In the genomic region with DNA sequence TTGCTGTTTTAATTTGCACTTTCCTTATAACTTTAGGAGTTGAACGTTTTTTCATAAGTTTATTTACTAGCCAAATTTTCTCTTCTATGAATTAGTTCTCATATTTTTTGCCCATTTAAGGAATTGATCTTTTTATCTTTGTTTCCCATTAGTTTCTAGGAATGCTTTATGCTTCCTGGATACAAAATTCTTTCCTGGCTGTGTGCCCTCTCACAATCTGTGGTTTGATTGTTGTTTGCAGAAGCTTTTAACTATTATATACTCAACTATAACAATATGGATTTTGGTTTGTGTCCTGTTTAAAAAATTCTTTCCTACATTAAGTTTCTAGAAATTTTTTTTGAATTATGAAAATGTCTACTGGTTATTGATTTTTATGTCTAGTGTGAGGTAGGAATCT, we compare ENCODE assay signal across 15 cellular contexts.
DNase-seq lines count a peak whose midpoint lies in the region; ATAC-seq and TF ChIP-seq lines count a peak whose summit lies in the region.
"Had no signal": no experiment of that assay in that cellular context is flagged by ENCODE, and none has a peak within 500 bp of the region (broad histone marks: within the 10 kb centered on the region; RNA-seq: fewer than 3 reads in every experiment).

No MANE protein-coding gene starts in this region.

- peaks cover 29% of the 10 kb centered on the region for H3K4me1 ChIP-seq in PC-3 (ENCODE audit: insufficient read depth, low read length)
- H3K4me1 ChIP-seq: A549, BE2C, HAP-1 had no signal

- peak; percentile 28 for ATAC-seq in PC-3
- ATAC-seq in GM18519 (IDR thresholded peaks at IDR 0.05; ENCODE audit: low FRiP score, unreplicated experiment), result no peak
- ATAC-seq: A549 had no signal

- CTCF ChIA-PET in PC-3 (lab: Charles Lee), result no interaction called here

- H3K9me2 ChIP-seq in PC-3 (replicated peaks; ENCODE audit: low read length), result no peaks in the 10 kb centered on the region

- DNase-seq in PC-3 (peak; percentile 47), dermis blood vessel endothelial cell (peak; percentile 87), fibroblast of the aortic adventitia (ENCODE audit: low read depth) (peak; percentile 39), pulmonary artery endothelial cell (ENCODE audit: low read depth, low spot score) (peak; percentile 26), NCI-H1436 (lab: John Stamatoyannopoulos, UW) (no peak), NCI-H2171 (lab: John Stamatoyannopoulos, UW) (no peak)
- DNase-seq: BE2C; CD4-positive, alpha-beta memory T cell; DMS153; DMS79 treated with DMSO at 0.1 percent for 48 hours had no signal

- no peak overlapping the region for H3K9ac ChIP-seq in PC-3 (ENCODE audit: low read length)

- no peaks in the 10 kb centered on the region for H3K9me3 ChIP-seq in PC-3 (ENCODE audit: low read length)
- H3K9me3 ChIP-seq: BE2C, HAP-1 had no signal

- H3F3A ChIP-seq in PC-3 (ENCODE audit: low read length, unreplicated experiment), result no peaks in the 10 kb centered on the region

- no TSS peak for BruUV-seq in PC-3 (replicated peaks; lab: Mats Ljungman, UMichigan)

- H3K4me2 ChIP-seq in PC-3 (ENCODE audit: low read length), result no peak overlapping the region
- H3K4me2 ChIP-seq: A549 had no signal

- no peaks in the 10 kb centered on the region for H3K36me3 ChIP-seq in PC-3 (ENCODE audit: low read depth, low read length)
- H3K36me3 ChIP-seq: BE2C, HAP-1 had no signal

- POLR2A ChIA-PET in PC-3 (lab: Charles Lee; ENCODE audit: unreplicated experiment), result no interaction called here

- H4K20me1 ChIP-seq in PC-3 (ENCODE audit: low read length), result no peaks in the 10 kb centered on the region

- H3K79me2 ChIP-seq in PC-3 (ENCODE audit: low read length), result no peaks in the 10 kb centered on the region

- H3K27me3 ChIP-seq in PC-3 (ENCODE audit: low read length), result no peaks in the 10 kb centered on the region
- H3K27me3 ChIP-seq: BE2C had no signal

- H3K27ac ChIP-seq in PC-3 (ENCODE audit: low read length), result 0 out of 2 replicates have a peak overlapping the region, but pooled peaks have one; percentile 29
- H3K27ac ChIP-seq: A549, C4-2B, HL-60 had no signal

- TF ChIP-seq CTCF in PC-3 (conservative IDR thresholded peaks at IDR 0.05; ENCODE audit: low read depth, low read length), result no peak
- TF ChIP-seq CTCF in fibroblast of the aortic adventitia (IDR thresholded peaks at IDR 0.05; ENCODE audit: insufficient read depth, low read length), result no peak

- H2AFZ ChIP-seq in PC-3 (ENCODE audit: low read length), result no peak overlapping the region

- H3K4me3 ChIP-seq in PC-3 (ENCODE audit: low read length) (no peak overlapping the region), fibroblast of the aortic adventitia (ENCODE audit: low read depth, low read length) (no peak overlapping the region)
- H3K4me3 ChIP-seq: A549, HAP-1 had no signal

- intact Hi-C loops in PC-3 (cut with micrococcal nuclease), result no loop called here

Comparison
In these comparisons a context has a peak if more than half of its experiments do, and no peak if none do; other contexts are left out.
1. DNase-seq: peak in PC-3 (single experiment), dermis blood vessel endothelial cell (single experiment), fibroblast of the aortic adventitia (single experiment) and pulmonary artery endothelial cell (single experiment); none in NCI-H1436 (single experiment) and NCI-H2171 (single experiment).